ENCODE assay signal across 1 cellular context in the genomic region with DNA sequence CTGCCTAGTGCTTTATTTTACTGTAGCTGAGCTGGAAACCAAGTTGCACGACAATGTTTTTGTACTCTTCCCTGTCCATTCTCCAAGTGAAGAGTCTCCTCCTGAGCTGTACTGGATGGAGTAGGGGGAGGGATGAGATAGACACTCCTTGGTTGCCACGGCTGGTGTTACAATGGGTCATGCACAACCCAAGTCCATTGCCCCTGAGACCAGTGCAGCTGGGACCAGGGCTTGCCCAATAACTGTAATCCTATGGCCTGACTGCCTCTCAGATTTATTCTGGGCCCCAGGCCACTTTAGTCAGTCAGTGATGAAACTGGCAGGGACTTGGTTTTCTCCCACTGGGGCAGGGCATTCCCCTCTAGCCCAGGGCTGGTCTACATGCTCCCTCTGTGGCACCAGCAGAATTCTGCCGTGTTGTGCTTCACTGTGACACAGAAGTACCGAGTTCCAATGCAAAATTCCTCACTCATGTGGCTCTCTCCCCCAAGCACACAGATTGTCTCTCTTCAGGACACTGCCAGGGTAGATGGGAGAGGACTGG.
TF ChIP-seq lines count a peak whose summit lies in the region.

No MANE protein-coding gene starts in this region.

TF ChIP-seq in K562, 482 proteins besides CTCF, POLR2A, EP300 and RAD21:
- no peak for TF ChIP-seq ZNF696 (CRISPR knock-in tag; conservative IDR thresholded peaks at IDR 0.05)
- no peak for TF ChIP-seq FOXP1 (CRISPR knock-in tag; IDR thresholded peaks at IDR 0.05)
- TF ChIP-seq ZFP1 (CRISPR knock-in tag; IDR thresholded peaks at IDR 0.05) = no peak
- no peak for TF ChIP-seq BCL6 (CRISPR knock-in tag; IDR thresholded peaks at IDR 0.05)
- no peak for TF ChIP-seq CBX2 (IDR thresholded peaks at IDR 0.05; ENCODE audit: insufficient read depth, low read length, poor library complexity, severe bottlenecking)
- no peak for TF ChIP-seq ZNF324 (CRISPR knock-in tag; IDR thresholded peaks at IDR 0.05)
- no peak for TF ChIP-seq KDM4B (IDR thresholded peaks at IDR 0.05; ENCODE audit: borderline replicate concordance in 2 of 2, low read depth in 1 of 2)
- TF ChIP-seq EP400 (IDR thresholded peaks at IDR 0.05) = no peak
- TF ChIP-seq JUNB (CRISPR knock-in tag; conservative IDR thresholded peaks at IDR 0.05) = no peak
- no peak for TF ChIP-seq KHSRP (IDR thresholded peaks at IDR 0.05)
- no peak for TF ChIP-seq CAMTA2 (CRISPR knock-in tag; conservative IDR thresholded peaks at IDR 0.05)
- no peak for TF ChIP-seq SMARCC2 (IDR thresholded peaks at IDR 0.05; ENCODE audit: low read depth)
- no peak for TF ChIP-seq CLOCK (CRISPR knock-in tag; IDR thresholded peaks at IDR 0.05; ENCODE audit: borderline replicate concordance)
- no peak for TF ChIP-seq TCFL5 (CRISPR knock-in tag; conservative IDR thresholded peaks at IDR 0.05)
- TF ChIP-seq HSF4 (CRISPR knock-in tag; IDR thresholded peaks at IDR 0.05; ENCODE audit: borderline replicate concordance) = no peak
- TF ChIP-seq ZBTB40 (IDR thresholded peaks at IDR 0.05) = no peak
- TF ChIP-seq ZBTB40 (CRISPR knock-in tag; IDR thresholded peaks at IDR 0.05) = no peak
- TF ChIP-seq NFATC3 (IDR thresholded peaks at IDR 0.05) = no peak
- TF ChIP-seq ZNF57 (CRISPR knock-in tag; IDR thresholded peaks at IDR 0.05) = no peak
TF ChIP-seq in K562: peak in this region for 0.
